ENCODE assay signal across 8 cellular contexts in genomic region chr3:100463002-100463401, GRCh38. TPM values are rescaled to one million over a fixed set of nuclear protein-coding genes. Genes with fewer than 3 reads are reported as not detected.
DNase-seq lines count a peak whose midpoint lies in the region; ATAC-seq and TF ChIP-seq lines count a peak whose summit lies in the region.

No MANE protein-coding gene starts in this region.

- ATAC-seq in GM19395 (IDR thresholded peaks at IDR 0.05; ENCODE audit: unreplicated experiment) = peak; percentile 89
- ATAC-seq in HG03196 (IDR thresholded peaks at IDR 0.05; ENCODE audit: unreplicated experiment) = peak; percentile 72

- H3K4me2 ChIP-seq in smooth muscle cell = peak overlapping the region; percentile 3

- H3K79me2 ChIP-seq in smooth muscle cell (ENCODE audit: low read depth) = no peaks in the 10 kb centered on the region

- 8% methylated on average over 3 of the region's 3 CpGs for WGBS in smooth muscle cell (ENCODE audit: low lambda C conversion rate)

- no peak overlapping the region for H3K27ac ChIP-seq in ascending aorta
- no peak overlapping the region for H3K27ac ChIP-seq in smooth muscle cell (ENCODE audit: low read depth)

- intact Hi-C loops in ascending aorta (cut with DNase I) = loop anchor here (1.0 kb wide), 1 partner anchor 127 kb away; no protein-coding TSS in a partner anchor

- TF ChIP-seq CTCF in ascending aorta (IDR thresholded peaks at IDR 0.05) (peak; percentile 50 to 64 (median 55)), smooth muscle cell (IDR thresholded peaks at IDR 0.05; ENCODE audit: borderline replicate concordance, insufficient read depth, poor library complexity, severe bottlenecking) (peak; percentile 78)

- H3K9me3 ChIP-seq in ascending aorta (no peaks in the 10 kb centered on the region), smooth muscle cell (replicated peaks; ENCODE audit: low read depth) (peaks cover 1% of the 10 kb centered on the region)

- H3K4me3 ChIP-seq in ascending aorta (no peak overlapping the region), smooth muscle cell (no peak overlapping the region)

- no peaks in the 10 kb centered on the region for H3F3A ChIP-seq in smooth muscle cell (ENCODE audit: low read depth)

- no peak overlapping the region for H3K9ac ChIP-seq in smooth muscle cell (ENCODE audit: low read depth)

- no peak overlapping the region for H2AFZ ChIP-seq in smooth muscle cell (ENCODE audit: low read depth)

- H3K27me3 ChIP-seq in ascending aorta = no peaks in the 10 kb centered on the region
- H3K27me3 ChIP-seq in smooth muscle cell (ENCODE audit: low read depth) = no peaks in the 10 kb centered on the region

- DNase-seq in ELF-1 (ENCODE audit: low read depth, low spot score) (peak; percentile 37), NCI-H2196 (lab: John Stamatoyannopoulos, UW; ENCODE audit: unreplicated experiment) (peak; percentile 68), ascending aorta (ENCODE audit: low spot score in 2 of 2) (no peak), hepatic stellate cell (ENCODE audit: low spot score) (peak; percentile 57), smooth muscle cell (lab: John Stamatoyannopoulos, UW; ENCODE audit: unreplicated experiment) (no peak)
- DNase-seq in activated CD4-positive, alpha-beta T cell treated with anti-CD3 and anti-CD28 coated beads, Interleukin-2, amount 50 U/mL, for 1 hour = no peak

- H3K4me1 ChIP-seq in ascending aorta (no peaks in the 10 kb centered on the region), smooth muscle cell (ENCODE audit: low read depth) (no peaks in the 10 kb centered on the region)

- no peaks in the 10 kb centered on the region for H3K36me3 ChIP-seq in ascending aorta
- no peaks in the 10 kb centered on the region for H3K36me3 ChIP-seq in smooth muscle cell (ENCODE audit: low read depth)

- H4K20me1 ChIP-seq in smooth muscle cell (ENCODE audit: low read depth) = no peaks in the 10 kb centered on the region

RNA-seq across cellular contexts. Expression of gene TMEM45A, which starts 29.4 kb away (rescaled TPM):
- total RNA-seq in ascending aorta = 30.9 TPM
- total RNA-seq in smooth muscle cell = 280 and 307 TPM in 2 replicates
- 209 and 220 TPM in 2 replicates for polyA plus RNA-seq in smooth muscle cell

Comparison
In these comparisons a context has a peak if more than half of its experiments do, and no peak if none do; other contexts are left out.
1. DNase-seq: peak in ELF-1 (single experiment), NCI-H2196 (single experiment) and hepatic stellate cell (single experiment); none in ascending aorta (0 of 2), smooth muscle cell (single experiment) and activated CD4-positive, alpha-beta T cell treated with anti-CD3 and anti-CD28 coated beads, Interleukin-2, amount 50 U/mL, for 1 hour (single experiment).